In the genomic region with DNA sequence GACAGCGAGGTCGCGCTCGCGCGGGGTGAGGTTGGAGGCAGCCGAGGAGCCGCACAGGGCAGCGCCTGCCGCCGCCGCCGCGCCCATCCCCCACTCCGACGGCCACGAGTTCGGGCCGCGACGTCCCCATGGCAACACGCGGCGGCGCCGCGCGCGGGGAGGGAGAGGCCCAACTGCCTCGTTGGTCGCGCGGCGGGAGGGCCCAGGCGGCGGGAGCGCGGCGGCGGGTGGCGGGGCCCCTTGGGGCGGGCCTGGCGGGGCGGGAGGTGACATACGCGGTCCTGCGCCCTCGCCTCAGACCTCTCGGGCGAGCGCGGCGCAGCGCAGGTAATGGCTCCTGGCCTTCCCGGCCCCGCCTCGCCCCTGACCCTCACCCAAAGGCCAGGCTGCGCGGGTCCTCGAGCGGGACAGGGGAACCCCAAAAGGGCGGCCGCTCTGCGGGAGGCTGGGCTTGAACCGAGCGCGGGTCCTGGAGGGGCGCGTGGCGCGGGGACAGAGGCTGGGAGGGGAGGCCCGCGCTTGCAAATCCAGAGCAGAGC, we compare ENCODE assay signal across 9 cellular contexts. TPM values are rescaled to one million over a fixed set of nuclear protein-coding genes. Genes with fewer than 3 reads are reported as not detected.
DNase-seq lines count a peak whose midpoint lies in the region; ATAC-seq and TF ChIP-seq lines count a peak whose summit lies in the region.
"Had no signal": no experiment of that assay in that cellular context is flagged by ENCODE, and none has a peak within 500 bp of the region (broad histone marks: within the 10 kb centered on the region; RNA-seq: fewer than 3 reads in every experiment).

A gene with protein sequence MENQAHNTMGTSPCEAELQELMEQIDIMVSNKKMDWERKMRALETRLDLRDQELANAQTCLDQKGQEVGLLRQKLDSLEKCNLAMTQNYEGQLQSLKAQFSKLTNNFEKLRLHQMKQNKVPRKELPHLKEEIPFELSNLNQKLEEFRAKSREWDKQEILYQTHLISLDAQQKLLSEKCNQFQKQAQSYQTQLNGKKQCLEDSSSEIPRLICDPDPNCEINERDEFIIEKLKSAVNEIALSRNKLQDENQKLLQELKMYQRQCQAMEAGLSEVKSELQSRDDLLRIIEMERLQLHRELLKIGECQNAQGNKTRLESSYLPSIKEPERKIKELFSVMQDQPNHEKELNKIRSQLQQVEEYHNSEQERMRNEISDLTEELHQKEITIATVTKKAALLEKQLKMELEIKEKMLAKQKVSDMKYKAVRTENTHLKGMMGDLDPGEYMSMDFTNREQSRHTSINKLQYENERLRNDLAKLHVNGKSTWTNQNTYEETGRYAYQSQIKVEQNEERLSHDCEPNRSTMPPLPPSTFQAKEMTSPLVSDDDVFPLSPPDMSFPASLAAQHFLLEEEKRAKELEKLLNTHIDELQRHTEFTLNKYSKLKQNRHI (plus strand): TSS at position 297 of the 539 bp plus-strand sequence. CDS start 1,518 bp downstream, outside the sequence.

- POLR2A ChIA-PET in Caco-2 (lab: Charles Lee): no interaction called here
- POLR2A ChIA-PET in activated CD4-positive, alpha-beta memory T cell treated with anti-CD3 and anti-CD28 coated beads, Interleukin-2, amount 10 ng/mL, durations not matched to agents 7 days and 5 days (lab: Charles Lee): interaction anchor here (0.6 kb wide), 1 partner anchor 255 kb away, joined by 3 read pairs; no protein-coding TSS in a partner anchor

- H3K36me3 ChIP-seq in Caco-2 (ENCODE audit: control insufficient read depth, insufficient read depth, low read length) (no peaks in the 10 kb centered on the region), parathyroid adenoma (ENCODE audit: control insufficient read depth, insufficient read depth, low read length) (no peaks in the 10 kb centered on the region)

- BruUV-seq in Caco-2 (replicated peaks; lab: Mats Ljungman, UMichigan): no TSS peak

- no peak within 1 kb of the TSS for H3K27ac Mint-ChIP-seq in Caco-2 (ENCODE audit: unreplicated experiment)
- H3K27ac Mint-ChIP-seq in activated CD4-positive, alpha-beta memory T cell treated with anti-CD3 and anti-CD28 coated beads, Interleukin-2, amount 10 ng/mL, durations not matched to agents 7 days and 5 days: no peak within 1 kb of the TSS

- CTCF ChIA-PET in Caco-2 (lab: Charles Lee): no interaction called here
- CTCF ChIA-PET in activated CD4-positive, alpha-beta memory T cell treated with anti-CD3 and anti-CD28 coated beads, Interleukin-2, amount 10 ng/mL, durations not matched to agents 7 days and 5 days (lab: Charles Lee): no interaction called here

- H3K4me3 ChIP-seq in Caco-2 (ENCODE audit: low read depth, low read length) (peak within 1 kb of the TSS; percentile 38), parathyroid adenoma (ENCODE audit: low read depth, low read length) (peak within 1 kb of the TSS; percentile 39)

- no peaks in the 10 kb centered on the region for H3K9me3 Mint-ChIP-seq in Caco-2 (ENCODE audit: unreplicated experiment)
- no peaks in the 10 kb centered on the region for H3K9me3 Mint-ChIP-seq in activated CD4-positive, alpha-beta memory T cell treated with anti-CD3 and anti-CD28 coated beads, Interleukin-2, amount 10 ng/mL, durations not matched to agents 7 days and 5 days

- H3K9ac ChIP-seq in parathyroid adenoma: no peak within 1 kb of the TSS

- ATAC-seq in HG02981 (IDR thresholded peaks at IDR 0.05; ENCODE audit: unreplicated experiment): peak; percentile 55
- ATAC-seq in GM21576 (IDR thresholded peaks at IDR 0.05; ENCODE audit: unreplicated experiment): no peak
- ATAC-seq: HCT116 had no signal

- no peaks in the 10 kb centered on the region for H3K4me1 ChIP-seq in Caco-2
- H3K4me1 ChIP-seq in parathyroid adenoma: no peaks in the 10 kb centered on the region

- no peak within 1 kb of the TSS for H3K27ac ChIP-seq in parathyroid adenoma

- intact Hi-C loops in Caco-2 (cut with micrococcal nuclease; ENCODE audit: unreplicated experiment): loop anchor here (5.0 kb wide), 1 partner anchor 212 kb away; the partner anchor contains the start of gene SMCO4

- peak within 1 kb of the TSS; percentile 78 for H2AFZ ChIP-seq in parathyroid adenoma

- TF ChIP-seq CTCF in Caco-2 (IDR thresholded peaks at IDR 0.05; ENCODE audit: insufficient read depth in 1 of 2, low read depth in 1 of 2, low read length in 1 of 2, severe bottlenecking in 1 of 2, unreplicated experiment in 1 of 2): no peak
- no peak for TF ChIP-seq CTCF in parathyroid adenoma (IDR thresholded peaks at IDR 0.05)

- no peaks in the 10 kb centered on the region; the same call in none of the 2 replicates for H3K27me3 ChIP-seq in Caco-2 (replicated peaks; ENCODE audit: control insufficient read depth, insufficient read depth, low read length)
- no peaks in the 10 kb centered on the region for H3K27me3 ChIP-seq in parathyroid adenoma (ENCODE audit: control insufficient read depth, insufficient read depth, low read length)

- H3K9me3 ChIP-seq in Caco-2 (0 out of 2 replicates have a peak, but pooled peaks cover 3% of the 10 kb centered on the region), parathyroid adenoma (ENCODE audit: control insufficient read depth, low read length) (no peaks in the 10 kb centered on the region)

- H3K27me3 Mint-ChIP-seq in Caco-2 (ENCODE audit: insufficient read depth, unreplicated experiment): peaks cover 25% of the 10 kb centered on the region
- H3K27me3 Mint-ChIP-seq in activated CD4-positive, alpha-beta memory T cell treated with anti-CD3 and anti-CD28 coated beads, Interleukin-2, amount 10 ng/mL, durations not matched to agents 7 days and 5 days: peaks cover 41% of the 10 kb centered on the region

- H3K4me3 Mint-ChIP-seq in Caco-2 (ENCODE audit: unreplicated experiment): peak within 1 kb of the TSS; percentile 80
- H3K4me3 Mint-ChIP-seq in activated CD4-positive, alpha-beta memory T cell treated with anti-CD3 and anti-CD28 coated beads, Interleukin-2, amount 10 ng/mL, durations not matched to agents 7 days and 5 days: peak within 1 kb of the TSS; percentile 40

- DNase-seq in Caco-2 (peak; percentile 52 to 71), globus pallidus (ENCODE audit: low spot score) (peak; percentile 12), HCEC 1CT (no peak), SHP77 (lab: John Stamatoyannopoulos, UW) (no peak)
- peak; percentile 24 for DNase-seq in activated CD4-positive, alpha-beta memory T cell treated with anti-CD3 and anti-CD28 coated beads, Interleukin-2, amount 10 ng/mL, durations not matched to agents 7 days and 5 days

- H3K4me2 ChIP-seq in parathyroid adenoma (ENCODE audit: low read length): peak within 1 kb of the TSS; percentile 65

- no peaks in the 10 kb centered on the region for H3K36me3 Mint-ChIP-seq in Caco-2 (ENCODE audit: insufficient read depth, unreplicated experiment)
- no peaks in the 10 kb centered on the region for H3K36me3 Mint-ChIP-seq in activated CD4-positive, alpha-beta memory T cell treated with anti-CD3 and anti-CD28 coated beads, Interleukin-2, amount 10 ng/mL, durations not matched to agents 7 days and 5 days (ENCODE audit: low read depth)

- no peaks in the 10 kb centered on the region for H3K79me2 ChIP-seq in parathyroid adenoma

- no peaks in the 10 kb centered on the region for H3K4me1 Mint-ChIP-seq in Caco-2 (ENCODE audit: low read depth, unreplicated experiment)
- peaks cover 6% of the 10 kb centered on the region for H3K4me1 Mint-ChIP-seq in activated CD4-positive, alpha-beta memory T cell treated with anti-CD3 and anti-CD28 coated beads, Interleukin-2, amount 10 ng/mL, durations not matched to agents 7 days and 5 days

RNA-seq across cellular contexts. Expression of the gene that starts here (rescaled TPM):
- 0.25 and 0.60 TPM in 2 replicates for total RNA-seq in Caco-2 (2022)
- total RNA-seq in activated CD4-positive, alpha-beta memory T cell treated with anti-CD3 and anti-CD28 coated beads, Interleukin-2, amount 10 ng/mL, durations not matched to agents 7 days and 5 days: not detected

Comparison
In these comparisons a context has a peak if more than half of its experiments do, and no peak if none do; other contexts are left out.
1. Peak in DNase-seq and H3K4me3 ChIP-seq in Caco-2; RNA of the gene not detected or under 1 TPM.
2. Peak in DNase-seq in activated CD4-positive, alpha-beta memory T cell treated with anti-CD3 and anti-CD28 coated beads, Interleukin-2, amount 10 ng/mL, durations not matched to agents 7 days and 5 days; RNA of the gene not detected or under 1 TPM.